1 cellular context compared by ENCODE assay signal in the genomic region with DNA sequence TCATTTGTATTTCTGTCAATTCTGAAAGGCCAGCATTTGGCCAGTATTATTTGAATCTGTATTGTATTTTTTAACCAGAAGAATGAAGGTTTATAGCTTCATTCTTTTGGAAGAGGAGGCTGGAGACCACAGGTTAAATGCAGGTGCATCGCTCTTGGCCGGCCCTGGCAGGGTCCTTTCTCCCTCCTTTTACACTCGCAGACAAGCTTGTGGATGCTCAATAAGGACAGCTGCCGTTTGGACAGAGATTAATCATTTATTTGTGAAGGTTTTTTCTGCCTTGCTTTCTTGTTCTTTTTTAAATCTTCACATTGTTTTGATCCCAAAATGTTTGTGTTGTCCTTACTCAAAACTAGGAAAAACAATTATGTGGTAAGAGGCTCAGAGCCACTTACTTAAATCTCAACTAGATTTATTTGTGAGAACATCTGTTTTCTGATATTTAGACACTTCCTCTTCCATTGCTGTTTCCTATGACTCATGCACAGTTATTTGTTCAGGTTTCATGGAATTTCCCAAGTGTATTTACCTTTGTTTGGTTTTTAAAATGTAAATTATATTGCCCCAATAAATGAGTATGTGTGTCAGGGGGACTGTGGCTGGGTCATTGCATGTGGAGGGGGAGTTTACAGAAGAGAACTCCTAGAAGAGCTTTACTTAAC.
A peak's percentile ranks its signal among the peaks of the same experiment; 100 is the strongest.
TF ChIP-seq lines count a peak whose summit lies in the region.

No MANE protein-coding gene starts in this region.

TF ChIP-seq in SK-N-SH treated with all-trans-retinoic acid at 6 μM for 48 hours, 23 proteins besides CTCF, POLR2A, EP300 and RAD21 (continued from another document):
- TF ChIP-seq, protein P1, sequence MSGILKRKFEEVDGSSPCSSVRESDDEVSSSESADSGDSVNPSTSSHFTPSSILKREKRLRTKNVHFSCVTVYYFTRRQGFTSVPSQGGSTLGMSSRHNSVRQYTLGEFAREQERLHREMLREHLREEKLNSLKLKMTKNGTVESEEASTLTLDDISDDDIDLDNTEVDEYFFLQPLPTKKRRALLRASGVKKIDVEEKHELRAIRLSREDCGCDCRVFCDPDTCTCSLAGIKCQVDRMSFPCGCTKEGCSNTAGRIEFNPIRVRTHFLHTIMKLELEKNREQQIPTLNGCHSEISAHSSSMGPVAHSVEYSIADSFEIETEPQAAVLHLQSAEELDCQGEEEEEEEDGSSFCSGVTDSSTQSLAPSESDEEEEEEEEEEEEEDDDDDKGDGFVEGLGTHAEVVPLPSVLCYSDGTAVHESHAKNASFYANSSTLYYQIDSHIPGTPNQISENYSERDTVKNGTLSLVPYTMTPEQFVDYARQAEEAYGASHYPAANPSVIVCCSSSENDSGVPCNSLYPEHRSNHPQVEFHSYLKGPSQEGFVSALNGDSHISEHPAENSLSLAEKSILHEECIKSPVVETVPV (CRISPR knock-in tag; IDR thresholded peaks at IDR 0.05): no peak
- TF ChIP-seq CSDC2 (CRISPR knock-in tag; IDR thresholded peaks at IDR 0.05) (no peak), ZFP30 (CRISPR knock-in tag; IDR thresholded peaks at IDR 0.05) (no peak), RARB (CRISPR knock-in tag; IDR thresholded peaks at IDR 0.05) (peak; percentile 43; the same call in 1 of the 2 replicates), ZFP3 (CRISPR knock-in tag; IDR thresholded peaks at IDR 0.05) (no peak)
